24 cellular contexts compared by ENCODE assay signal in the genomic region with DNA sequence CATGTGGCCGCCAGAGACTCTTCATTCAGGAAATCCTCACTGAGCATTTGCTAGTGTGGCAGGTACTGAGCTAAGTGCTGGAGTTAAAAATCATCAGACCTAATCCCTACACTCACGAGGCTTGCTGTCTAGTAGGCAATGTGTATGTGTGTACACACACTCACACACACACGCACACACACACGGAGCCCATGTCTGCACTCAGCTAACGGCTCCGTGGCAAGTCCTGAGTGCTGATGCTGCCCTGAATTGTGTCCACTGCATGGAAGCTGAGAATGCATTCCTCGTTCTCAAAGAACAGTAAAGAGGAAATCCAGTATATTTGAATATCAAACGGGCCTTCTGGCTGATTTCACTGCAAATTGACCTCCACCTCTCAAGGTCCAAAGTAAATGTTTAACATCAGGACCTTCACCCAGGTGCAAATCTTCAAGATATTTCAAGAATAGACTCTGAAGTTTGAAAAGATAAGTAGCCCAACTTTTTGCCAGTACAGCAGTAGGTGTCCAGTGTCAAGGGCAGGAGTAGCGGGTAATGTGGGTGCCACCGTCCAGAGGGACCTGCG.
"Had no signal": no experiment of that assay in that cellular context is flagged by ENCODE, and none has a peak within 500 bp of the region (broad histone marks: within the 10 kb centered on the region; RNA-seq: fewer than 3 reads in every experiment).

No MANE protein-coding gene starts in this region.

- H3K36me3 Mint-ChIP-seq: naive thymus-derived CD4-positive, alpha-beta T cell; neural progenitor cell; stimulated activated effector memory CD8-positive, alpha-beta T cell treated with anti-CD3 and anti-CD28 coated beads, Interleukin-12 subunit alpha, Interleukin-12 subunit beta, amount 100 ng/mL, for 72 hours; type B pancreatic cell had no signal

- H3K9me3 Mint-ChIP-seq: naive thymus-derived CD4-positive, alpha-beta T cell; nephron; neural progenitor cell; stimulated activated effector memory CD8-positive, alpha-beta T cell treated with anti-CD3 and anti-CD28 coated beads, Interleukin-12 subunit alpha, Interleukin-12 subunit beta, amount 100 ng/mL, for 72 hours; type B pancreatic cell had no signal

- FAIRE-seq: endothelial cell of umbilical vein, kidney had no signal

- ATAC-seq: gastrocnemius medialis; left lung; naive thymus-derived CD4-positive, alpha-beta T cell; sciatic nerve; stimulated activated effector memory CD8-positive, alpha-beta T cell treated with anti-CD3 and anti-CD28 coated beads, Interleukin-12 subunit alpha, Interleukin-12 subunit beta, amount 100 ng/mL, for 72 hours had no signal

- H3K27ac ChIP-seq: coronary artery, gastrocnemius medialis, left lung, neural progenitor cell, parathyroid adenoma, right atrium auricular region, stomach, thyroid gland had no signal

- H3K9ac ChIP-seq: neural progenitor cell, parathyroid adenoma had no signal

- H3K27ac Mint-ChIP-seq: naive thymus-derived CD4-positive, alpha-beta T cell; nephron; neural progenitor cell; progenitor cell of endocrine pancreas; type B pancreatic cell had no signal

- H3K9me3 ChIP-seq: gastrocnemius medialis, left lung, right atrium auricular region, stomach, thyroid gland had no signal

- H3K36me3 ChIP-seq: gastrocnemius medialis, left lung, neural progenitor cell, right atrium auricular region, thyroid gland had no signal

- H3K4me3 Mint-ChIP-seq: naive thymus-derived CD4-positive, alpha-beta T cell; nephron; neural progenitor cell; stimulated activated effector memory CD8-positive, alpha-beta T cell treated with anti-CD3 and anti-CD28 coated beads, Interleukin-12 subunit alpha, Interleukin-12 subunit beta, amount 100 ng/mL, for 72 hours; type B pancreatic cell had no signal

- DNase-seq: dermis blood vessel endothelial cell; effector memory CD4-positive, alpha-beta T cell; erythroblast; gastrocnemius medialis; kidney; left lung; mesendoderm; midbrain; naive thymus-derived CD4-positive, alpha-beta T cell; stimulated activated CD4-positive, alpha-beta T cell treated with anti-CD3 and anti-CD28 coated beads, Interleukin-2, amount 100 ng/mL, for 24 hours; stimulated activated CD4-positive, alpha-beta T cell treated with anti-CD3 and anti-CD28 coated beads, Interleukin-4, amount 100 ng/mL, for 24 hours; stimulated activated naive CD4-positive, alpha-beta T cell treated with Interleukin-2 at 50 U/mL for 16 hours; stomach; thyroid gland had no signal

- H3K4me1 ChIP-seq: gastrocnemius medialis, left lung, right atrium auricular region, thyroid gland had no signal

- H3K27me3 ChIP-seq: gastrocnemius medialis, left lung, neural progenitor cell, right atrium auricular region, stomach, thyroid gland had no signal

- H3K4me3 ChIP-seq: coronary artery, gastrocnemius medialis, left lung, neural progenitor cell, right atrium auricular region, stomach, thyroid gland had no signal

- H2AFZ ChIP-seq: neural progenitor cell, parathyroid adenoma had no signal

- H3K4me2 ChIP-seq: neural progenitor cell had no signal

- H3K79me2 ChIP-seq: parathyroid adenoma had no signal
